Comparison of ENCODE assay signal across 31 cellular contexts in the genomic region with DNA sequence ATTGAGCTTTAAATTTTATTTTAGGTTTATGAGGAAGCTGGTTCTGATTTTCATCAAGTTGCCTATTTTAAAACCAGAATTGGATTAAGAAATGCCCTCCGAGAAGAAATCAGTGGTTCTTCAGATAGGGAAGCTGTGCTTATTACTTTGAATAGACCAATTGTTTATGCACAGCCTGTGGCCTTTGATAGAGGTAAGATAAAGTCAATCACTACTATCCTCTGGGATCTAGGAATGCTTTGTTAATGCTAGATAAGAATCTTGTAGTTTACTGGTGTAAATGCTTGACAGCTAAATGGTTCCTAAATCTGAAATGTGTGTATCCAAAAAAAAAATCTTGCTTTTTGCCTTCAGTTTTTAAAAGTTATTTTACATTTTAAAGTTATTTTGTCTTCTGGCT.
"Had no signal": no experiment of that assay in that cellular context is flagged by ENCODE, and none has a peak within 500 bp of the region (broad histone marks: within the 10 kb centered on the region; RNA-seq: fewer than 3 reads in every experiment).

No MANE protein-coding gene starts in this region.

- H3K27ac Mint-ChIP-seq: activated CD4-positive, alpha-beta memory T cell treated with anti-CD3 and anti-CD28 coated beads, Interleukin-2, amount 10 ng/mL, durations not matched to agents 7 days and 5 days; activated naive CD8-positive, alpha-beta T cell treated with anti-CD3 and anti-CD28 coated beads for 36 hours; activated T-cell treated with anti-CD3 and anti-CD28 coated beads, Interleukin-2, amount 50 U/mL, for 72 hours; activated T-helper 17 cell treated with anti-CD3 and anti-CD28 coated beads, Interleukin-2, amount 50 U/mL, for 72 hours had no signal

- H3K9ac ChIP-seq: KMS-11 had no signal

- H3K27me3 Mint-ChIP-seq: activated CD4-positive, alpha-beta memory T cell treated with anti-CD3 and anti-CD28 coated beads, Interleukin-2, amount 10 ng/mL, durations not matched to agents 7 days and 5 days; activated naive CD8-positive, alpha-beta T cell treated with anti-CD3 and anti-CD28 coated beads for 36 hours; activated T-helper 17 cell treated with anti-CD3 and anti-CD28 coated beads, Interleukin-2, amount 50 U/mL, for 72 hours had no signal

- H3K27ac ChIP-seq: brain microvascular endothelial cell, KMS-11, Peyer's patch, SJSA1, WERI-Rb-1 had no signal

- H3K9me3 ChIP-seq: Peyer's patch, SJSA1 had no signal

- H3K4me1 Mint-ChIP-seq: activated CD4-positive, alpha-beta memory T cell treated with anti-CD3 and anti-CD28 coated beads, Interleukin-2, amount 10 ng/mL, durations not matched to agents 7 days and 5 days; activated naive CD8-positive, alpha-beta T cell treated with anti-CD3 and anti-CD28 coated beads for 36 hours; activated T-helper 17 cell treated with anti-CD3 and anti-CD28 coated beads, Interleukin-2, amount 50 U/mL, for 72 hours had no signal

- H3K4me3 Mint-ChIP-seq: activated CD4-positive, alpha-beta memory T cell treated with anti-CD3 and anti-CD28 coated beads, Interleukin-2, amount 10 ng/mL, durations not matched to agents 7 days and 5 days; activated naive CD8-positive, alpha-beta T cell treated with anti-CD3 and anti-CD28 coated beads for 36 hours; activated T-cell treated with anti-CD3 and anti-CD28 coated beads, Interleukin-2, amount 50 U/mL, for 72 hours; activated T-helper 17 cell treated with anti-CD3 and anti-CD28 coated beads, Interleukin-2, amount 50 U/mL, for 72 hours had no signal

- DNase-seq: activated CD4-positive, alpha-beta memory T cell treated with anti-CD3 and anti-CD28 coated beads, Interleukin-2, amount 10 ng/mL, durations not matched to agents 7 days and 5 days; activated CD4-positive, alpha-beta T cell treated with anti-CD3 and anti-CD28 coated beads for 1 hour; activated CD4-positive, alpha-beta T cell treated with anti-CD3 and anti-CD28 coated beads for 48 hours; activated CD4-positive, CD25-positive, alpha-beta regulatory T cell; activated effector memory CD4-positive, alpha-beta T cell treated with anti-CD3 and anti-CD28 coated beads, Interleukin-2, amount 50 U/mL, for 16 hours; activated naive CD4-positive, alpha-beta T cell; activated naive CD4-positive, alpha-beta T cell treated with anti-CD3 and anti-CD28 coated beads, Interleukin-2, amount 50 U/mL, for 16 hours; activated naive CD8-positive, alpha-beta T cell treated with anti-CD3 and anti-CD28 coated beads for 36 hours; activated T-cell treated with anti-CD3 and anti-CD28 coated beads, Interleukin-2, amount 50 U/mL, for 1 hour; activated T-cell treated with anti-CD3 and anti-CD28 coated beads, Interleukin-2, amount 50 U/mL, for 72 hours; amniotic stem cell; aorta; brain microvascular endothelial cell; central memory CD4-positive, alpha-beta T cell; NCI-H1092 treated with DMSO at 0.1 percent for 48 hours; NCI-H1417; NCI-H146; NCI-H187; NCI-H2029 treated with DMSO at 0.1 percent for 48 hours; NCI-H2107; NCI-H2171; NCI-H446 treated with DMSO at 0.1 percent for 48 hours; NCI-H524 treated with DMSO at 0.1 percent for 48 hours; Peyer's patch; RPMI8226; SHP77 treated with DMSO at 0.1 percent for 48 hours; T1000; WERI-Rb-1 had no signal

- H3K4me3 ChIP-seq: Peyer's patch, SJSA1 had no signal

- H3K9me3 Mint-ChIP-seq: activated CD4-positive, alpha-beta memory T cell treated with anti-CD3 and anti-CD28 coated beads, Interleukin-2, amount 10 ng/mL, durations not matched to agents 7 days and 5 days; activated naive CD8-positive, alpha-beta T cell treated with anti-CD3 and anti-CD28 coated beads for 36 hours; activated T-cell treated with anti-CD3 and anti-CD28 coated beads, Interleukin-2, amount 50 U/mL, for 72 hours; activated T-helper 17 cell treated with anti-CD3 and anti-CD28 coated beads, Interleukin-2, amount 50 U/mL, for 72 hours had no signal

- H3K4me1 ChIP-seq: Peyer's patch, SJSA1 had no signal

- ATAC-seq: activated T-cell treated with anti-CD3 and anti-CD28 coated beads, Interleukin-2, amount 50 U/mL, for 72 hours; activated T-helper 17 cell treated with anti-CD3 and anti-CD28 coated beads, Interleukin-2, amount 50 U/mL, for 72 hours had no signal

- H3K27me3 ChIP-seq: brain microvascular endothelial cell, Peyer's patch, SJSA1 had no signal

- H3K4me2 ChIP-seq: KMS-11 had no signal
